ENCODE assay signal across 1 cellular context in the genomic region with DNA sequence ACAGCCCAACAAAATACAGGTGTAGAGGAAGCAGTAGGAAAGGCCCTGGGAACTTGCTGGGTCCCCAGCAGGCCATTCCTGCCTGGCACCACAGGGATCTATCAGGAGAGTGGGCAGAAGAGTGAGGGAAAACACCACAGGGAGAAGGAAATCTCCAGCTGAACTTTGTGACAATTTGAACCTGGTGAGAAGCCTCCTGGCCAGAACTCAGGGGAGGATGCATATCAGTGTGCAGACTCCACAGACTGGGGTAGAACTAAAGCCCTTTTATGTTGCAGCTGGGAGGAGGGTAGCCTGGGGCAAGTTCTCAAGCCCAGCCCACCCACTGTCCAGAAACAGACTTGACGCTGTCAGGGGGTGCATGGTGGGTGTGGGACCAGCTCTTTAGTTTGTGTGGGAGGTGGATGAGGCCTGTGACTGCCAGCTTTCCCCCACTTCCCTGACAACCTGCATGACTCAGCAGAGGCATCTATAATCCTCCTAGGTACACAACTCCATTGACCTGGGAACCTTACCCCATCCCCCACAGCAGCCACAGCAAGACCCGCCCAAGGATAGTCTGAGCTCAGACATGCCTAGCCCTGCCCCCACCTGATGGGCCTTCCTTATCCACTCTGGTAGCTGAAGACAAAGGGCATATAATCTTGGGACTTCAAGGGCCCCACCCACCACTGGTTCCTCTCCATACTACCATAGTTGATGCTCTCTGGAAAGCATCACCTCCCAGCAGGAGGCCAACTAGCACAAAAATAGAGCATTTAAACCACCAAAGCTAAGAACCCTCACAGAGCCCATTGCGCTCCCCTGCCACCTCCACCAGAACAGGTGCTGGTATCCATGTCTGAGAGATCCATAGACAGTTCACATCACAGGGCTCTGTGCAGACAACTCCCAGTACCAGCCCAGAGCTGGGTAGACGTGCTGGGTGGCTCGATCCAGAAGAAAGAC.
TF ChIP-seq lines count a peak whose summit lies in the region.

No MANE protein-coding gene starts in this region.

TF ChIP-seq in K562, 482 proteins besides CTCF, POLR2A, EP300 and RAD21:
- TF ChIP-seq ZBTB7A (IDR thresholded peaks at IDR 0.05; ENCODE audit: borderline replicate concordance, control insufficient read depth, low read depth, low read length) (peak; percentile 30; the same call in 1 of the 2 replicates), HOXB6 (CRISPR knock-in tag; IDR thresholded peaks at IDR 0.05; ENCODE audit: borderline replicate concordance) (no peak), RCOR1 (IDR thresholded peaks at IDR 0.05; ENCODE audit: borderline replicate concordance in 1 of 2, low read depth in 2 of 2, low read length in 2 of 2) (0 out of 4 replicates have a peak, but pooled peaks of 1 of the 2 experiments have one; percentile 7), KDM1A (IDR thresholded peaks at IDR 0.05) (0 out of 4 replicates have a peak, but pooled peaks of 1 of the 2 experiments have one; percentile 13), CBFA2T3 (IDR thresholded peaks at IDR 0.05) (0 out of 2 replicates have a peak, but pooled peaks have one; percentile 5), EGR1 (conservative IDR thresholded peaks at IDR 0.05) (peak; percentile 40), LEF1 (IDR thresholded peaks at IDR 0.05) (peak; percentile 37; the same call in 1 of the 2 replicates), ZFP36 (IDR thresholded peaks at IDR 0.05; ENCODE audit: low read depth, low read length, partially characterized antibody) (peak; percentile 92), C11orf30 (IDR thresholded peaks at IDR 0.05; ENCODE audit: low read depth) (peak; percentile 39), NFE2 (IDR thresholded peaks at IDR 0.05; ENCODE audit: low read depth) (peak; percentile 76), FOXA1 (IDR thresholded peaks at IDR 0.05; ENCODE audit: borderline replicate concordance) (no peak), TRIM28 (IDR thresholded peaks at IDR 0.05) (0 out of 2 replicates have a peak, but pooled peaks have one; percentile 19), YY1 (IDR thresholded peaks at IDR 0.05; ENCODE audit: borderline replicate concordance in 1 of 3, control insufficient read depth in 1 of 3, extremely low read depth in 1 of 3, insufficient read depth in 3 of 3, insufficient read length in 1 of 3, insufficient replicate concordance in 2 of 3, low read depth in 1 of 3, low read length in 2 of 3) (peak in 1 of 3 experiments; percentile 10), ZNF316 (IDR thresholded peaks at IDR 0.05) (peak; percentile 71), CEBPG (CRISPR knock-in tag; IDR thresholded peaks at IDR 0.05) (no peak), CEBPG (tag; conservative IDR thresholded peaks at IDR 0.05 in 1 of 2, IDR thresholded peaks at IDR 0.05 in 1 of 2) (no peak), NCOR1 (IDR thresholded peaks at IDR 0.05) (no peak; the same call in 1 of the 2 replicates)
